In the genomic region with DNA sequence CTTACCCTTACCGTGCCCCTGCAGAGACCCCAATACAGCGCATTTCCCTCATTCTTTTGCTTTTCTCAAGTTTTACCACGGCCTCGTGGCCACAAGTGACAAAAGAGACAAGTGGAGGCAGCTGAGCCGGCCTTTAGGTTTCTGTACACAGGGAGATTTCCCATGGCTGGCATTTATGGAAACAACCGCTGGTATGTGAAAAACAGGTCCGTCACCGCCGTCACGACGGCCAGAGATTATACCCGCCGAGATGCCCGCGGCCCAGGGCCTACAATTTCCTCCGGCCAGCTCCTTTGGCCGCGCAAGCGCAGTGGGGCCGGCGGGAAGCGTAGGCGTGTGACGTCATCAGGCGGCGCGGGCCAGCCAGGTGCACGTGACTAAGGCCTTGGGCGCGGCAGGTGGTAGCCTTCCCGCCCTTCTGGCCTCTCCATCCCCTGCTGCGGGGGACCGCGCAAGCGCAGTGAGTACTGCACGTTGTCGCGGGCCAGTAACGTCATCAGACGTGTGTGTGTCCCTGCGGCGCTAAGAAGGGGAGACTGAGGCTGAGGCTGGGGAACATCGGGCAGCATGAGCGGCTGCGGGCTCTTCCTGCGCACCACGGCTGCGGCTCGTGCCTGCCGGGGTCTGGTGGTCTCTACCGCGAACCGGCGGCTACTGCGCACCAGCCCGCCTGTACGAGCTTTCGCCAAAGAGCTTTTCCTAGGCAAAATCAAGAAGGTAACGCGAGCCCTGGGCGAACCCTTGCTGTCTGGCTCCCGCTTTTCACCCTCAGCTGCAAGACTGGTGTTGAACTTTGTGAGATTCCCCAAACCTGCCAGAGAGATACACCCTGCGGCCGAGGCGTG, we compare ENCODE assay signal across 8 cellular contexts. TPM values are rescaled to one million over a fixed set of nuclear protein-coding genes. Genes with fewer than 3 reads are reported as not detected.
DNase-seq lines count a peak whose midpoint lies in the region; ATAC-seq lines count a peak whose summit lies in the region.

ACAD9 (plus strand) TSS at position 496 of the 845 bp plus-strand sequence; CDS start at position 568, 72 bp downstream.

- DNase-seq in COLO668 (lab: John Stamatoyannopoulos, UW; ENCODE audit: unreplicated experiment) (peak; percentile 96), HT1080 (ENCODE audit: low read depth) (peak; percentile 98), NOMO-1 treated with DMSO at 0.1 percent for 48 hours (lab: John Stamatoyannopoulos, UW; ENCODE audit: unreplicated experiment) (peak; percentile 99), medulla oblongata (ENCODE audit: extremely low spot score) (peak; percentile 99)
- DNase-seq in activated CD8-positive, alpha-beta memory T cell treated with anti-CD3 and anti-CD28 coated beads for 4 hours (ENCODE audit: low read depth in 2 of 2) = peak; percentile 92 to 96
- peak; percentile 95 to 96 (median 95) for DNase-seq in effector memory CD8-positive, alpha-beta T cell
- DNase-seq in stimulated activated CD8-positive, alpha-beta memory T cell treated with anti-CD3 and anti-CD28 coated beads, Interleukin-12 subunit alpha, Interleukin-12 subunit beta, amount 100 ng/mL, for 1 hour (ENCODE audit: low read depth) = peak; percentile 94

- peaks cover 45 to 49% of the 10 kb centered on the region in 2 donors for H3K4me1 Mint-ChIP-seq in effector memory CD8-positive, alpha-beta T cell (ENCODE audit: low read depth in 2 of 2)

- H3K36me3 Mint-ChIP-seq in effector memory CD8-positive, alpha-beta T cell (ENCODE audit: insufficient read depth) = peaks cover 33% of the 10 kb centered on the region

- no peaks in the 10 kb centered on the region for H3K27me3 Mint-ChIP-seq in effector memory CD8-positive, alpha-beta T cell

- peak within 1 kb of the TSS; percentile 77 to 91 for H3K4me3 Mint-ChIP-seq in effector memory CD8-positive, alpha-beta T cell

- H3K27ac Mint-ChIP-seq in effector memory CD8-positive, alpha-beta T cell = peak within 1 kb of the TSS; percentile 93 to 97

- peak; percentile 86 for ATAC-seq in GM21360 (IDR thresholded peaks at IDR 0.05; ENCODE audit: unreplicated experiment)
- peak; percentile 95 for ATAC-seq in effector memory CD8-positive, alpha-beta T cell (replicated peaks)

- H3K9me3 Mint-ChIP-seq in effector memory CD8-positive, alpha-beta T cell = no peaks in the 10 kb centered on the region

RNA-seq across cellular contexts. Expression of gene ACAD9, which starts in this region (rescaled TPM):
- 47.1 and 61.0 TPM in 2 replicates for total RNA-seq in HT1080 (2014; rRNA removed; shearing (Covaris generic))
- 40.8 and 42.8 TPM in 2 replicates for polyA plus RNA-seq in HT1080 (2015; cell fraction: cytosol; rRNA removed)
- 85.6 and 90.8 TPM in 2 replicates for polyA plus RNA-seq in HT1080 (2015; cell fraction: nucleus; rRNA removed)

Comparison
In these comparisons a context has a peak if more than half of its experiments do, and no peak if none do; other contexts are left out.
1. Peak in every context shown above with its lines: DNase-seq and ATAC-seq.